In genomic region chr19:49459388-49459787, GRCh38 we compare ENCODE assay signal across 15 cellular contexts. TPM values are rescaled to one million over a fixed set of nuclear protein-coding genes. Genes with fewer than 3 reads are reported as not detected.
"Had no signal": no experiment of that assay in that cellular context is flagged by ENCODE, and none has a peak within 500 bp of the region (broad histone marks: within the 10 kb centered on the region; RNA-seq: fewer than 3 reads in every experiment).

No MANE protein-coding gene starts in this region.

- H3K27ac Mint-ChIP-seq: stimulated activated naive B cell treated with anti-CD40 and anti-IgM and Interleukin-4, amounts not matched to agents 10 μg/mL and 1 μg/mL and 100 μg/mL, for 72 hours had no signal

- H3K4me3 ChIP-seq: adrenal gland, cardiac muscle cell, hepatocyte, left lung, mucosa of descending colon, skin epidermis, thyroid gland had no signal

- H2AFZ ChIP-seq: hepatocyte had no signal

- DNase-seq: activated naive CD4-positive, alpha-beta T cell treated with anti-CD3 and anti-CD28 coated beads, Interleukin-2, amount 10 ng/mL, durations not matched to agents 7 days and 5 days; adrenal gland; left lung; mucosa of descending colon; naive thymus-derived CD8-positive, alpha-beta T cell; stimulated activated CD4-positive, alpha-beta T cell treated with anti-CD3 and anti-CD28 coated beads, Interleukin-15, amount 100 ng/mL, for 24 hours; stimulated activated CD4-positive, alpha-beta T cell treated with anti-CD3 and anti-CD28 coated beads, Interleukin-4, amount 100 ng/mL, for 1 hour; stimulated activated naive B cell treated with anti-CD40 and anti-IgM and Interleukin-4, amounts not matched to agents 10 μg/mL and 1 μg/mL and 100 μg/mL, for 72 hours; thyroid gland had no signal

- ATAC-seq: esophagus mucosa; left lung; mucosa of descending colon; naive thymus-derived CD8-positive, alpha-beta T cell; stimulated activated naive B cell treated with anti-CD40 and anti-IgM and Interleukin-4, amounts not matched to agents 10 μg/mL and 1 μg/mL and 100 μg/mL, for 72 hours had no signal

- H3K9me3 Mint-ChIP-seq: activated naive CD4-positive, alpha-beta T cell treated with anti-CD3 and anti-CD28 coated beads, Interleukin-2, amount 10 ng/mL, durations not matched to agents 7 days and 5 days; naive thymus-derived CD8-positive, alpha-beta T cell; stimulated activated naive B cell treated with anti-CD40 and anti-IgM and Interleukin-4, amounts not matched to agents 10 μg/mL and 1 μg/mL and 100 μg/mL, for 72 hours had no signal

- FAIRE-seq: colon, keratinocyte had no signal

- H3K27me3 ChIP-seq: adrenal gland, cardiac muscle cell, hepatocyte, left lung, thyroid gland had no signal

- H3K4me2 ChIP-seq: hepatocyte had no signal

- H3K27me3 Mint-ChIP-seq: activated naive CD4-positive, alpha-beta T cell treated with anti-CD3 and anti-CD28 coated beads, Interleukin-2, amount 10 ng/mL, durations not matched to agents 7 days and 5 days; naive thymus-derived CD8-positive, alpha-beta T cell; stimulated activated naive B cell treated with anti-CD40 and anti-IgM and Interleukin-4, amounts not matched to agents 10 μg/mL and 1 μg/mL and 100 μg/mL, for 72 hours had no signal

- H3K4me3 Mint-ChIP-seq: activated naive CD4-positive, alpha-beta T cell treated with anti-CD3 and anti-CD28 coated beads, Interleukin-2, amount 10 ng/mL, durations not matched to agents 7 days and 5 days; naive thymus-derived CD8-positive, alpha-beta T cell; stimulated activated naive B cell treated with anti-CD40 and anti-IgM and Interleukin-4, amounts not matched to agents 10 μg/mL and 1 μg/mL and 100 μg/mL, for 72 hours had no signal

- H3K27ac ChIP-seq: cardiac muscle cell, hepatocyte had no signal

- H3K9me3 ChIP-seq: adrenal gland, left lung, mucosa of descending colon, thyroid gland had no signal

RNA-seq across cellular contexts. Expression of gene SLC17A7, which starts 18.1 kb away (rescaled TPM):
- total RNA-seq: esophagus mucosa had no signal
- polyA plus RNA-seq: naive thymus-derived CD8-positive, alpha-beta T cell had no signal
